In genomic region chr19:51316688-51317087, GRCh38 we compare ENCODE assay signal across 37 cellular contexts. TPM values are rescaled to one million over a fixed set of nuclear protein-coding genes. Genes with fewer than 3 reads are reported as not detected.
"Had no signal": no experiment of that assay in that cellular context is flagged by ENCODE, and none has a peak within 500 bp of the region (broad histone marks: within the 10 kb centered on the region; RNA-seq: fewer than 3 reads in every experiment).

No MANE protein-coding gene starts in this region.

- H3K36me3 ChIP-seq: ascending aorta, cardiac muscle cell had no signal

- H3K27ac Mint-ChIP-seq: activated CD4-positive, alpha-beta memory T cell treated with anti-CD3 and anti-CD28 coated beads, Interleukin-2, amount 10 ng/mL, durations not matched to agents 7 days and 5 days; activated CD4-positive, alpha-beta T cell treated with anti-CD3 and anti-CD28 coated beads for 36 hours; activated CD4-positive, alpha-beta T cell treated with anti-CD3 and anti-CD28 coated beads, Interleukin-2, amount 10 ng/mL, durations not matched to agents 7 days and 5 days; activated CD8-positive, alpha-beta memory T cell treated with anti-CD3 and anti-CD28 coated beads, Interleukin-2, amount 10 ng/mL, durations not matched to agents 7 days and 5 days; activated CD8-positive, alpha-beta T cell treated with anti-CD3 and anti-CD28 coated beads, Interleukin-2, amount 10 ng/mL, durations not matched to agents 7 days and 5 days; activated naive CD4-positive, alpha-beta T cell treated with anti-CD3 and anti-CD28 coated beads, Interleukin-2, amount 10 ng/mL, durations not matched to agents 7 days and 5 days; activated naive CD4-positive, alpha-beta T cell treated with anti-CD3 and anti-CD28 coated beads, Interleukin-2, amount 50 U/mL, for 24 hours; activated naive CD8-positive, alpha-beta T cell; activated naive CD8-positive, alpha-beta T cell treated with anti-CD3 and anti-CD28 coated beads, Interleukin-2, amount 10 ng/mL, durations not matched to agents 7 days and 5 days; activated naive CD8-positive, alpha-beta T cell treated with anti-CD3 and anti-CD28 coated beads, Interleukin-2, amount 50 U/mL, for 24 hours; activated T-cell treated with anti-CD3 and anti-CD28 coated beads, Interleukin-2, amount 50 U/mL, for 24 hours; activated T-helper 2 cell treated with anti-CD3 and anti-CD28 coated beads, Interferon-gamma antibody, Interleukin-2, Interleukin-4, amounts not matched to agents 10 μg/mL and 5 μg/mL and 100 μg/mL, durations not matched to agents 14 hours and 24 hours and 36 hours; brain; T-helper 1 cell treated with Interleukin-12 subunit alpha and Interleukin-12 subunit beta and Interleukin-4 antibody, amounts not matched to agents 30 μg/mL and 1 μg/mL, for 36 hours; T-helper 2 cell treated with Interferon-gamma antibody and Interleukin-4, amounts not matched to agents 5 μg/mL and 100 μg/mL, for 36 hours had no signal

- H3K9me3 ChIP-seq: ascending aorta had no signal

- H3K27me3 ChIP-seq: ascending aorta, cardiac muscle cell had no signal

- H3K4me1 ChIP-seq: ascending aorta had no signal

- H3K9me3 Mint-ChIP-seq: activated CD4-positive, alpha-beta memory T cell treated with anti-CD3 and anti-CD28 coated beads, Interleukin-2, amount 10 ng/mL, durations not matched to agents 7 days and 5 days; activated naive CD4-positive, alpha-beta T cell treated with anti-CD3 and anti-CD28 coated beads, Interleukin-2, amount 10 ng/mL, durations not matched to agents 7 days and 5 days; activated T-helper 2 cell treated with anti-CD3 and anti-CD28 coated beads, Interferon-gamma antibody, Interleukin-2, Interleukin-4, amounts not matched to agents 10 μg/mL and 5 μg/mL and 100 μg/mL, durations not matched to agents 14 hours and 24 hours and 36 hours; T-helper 1 cell treated with Interleukin-12 subunit alpha and Interleukin-12 subunit beta and Interleukin-4 antibody, amounts not matched to agents 30 μg/mL and 1 μg/mL, for 36 hours; T-helper 2 cell treated with Interferon-gamma antibody and Interleukin-4, amounts not matched to agents 5 μg/mL and 100 μg/mL, for 36 hours had no signal

- ATAC-seq: activated CD4-positive, alpha-beta T cell treated with anti-CD3 and anti-CD28 coated beads for 36 hours; activated CD4-positive, CD25-positive, alpha-beta regulatory T cell treated with anti-CD3 and anti-CD28 coated beads, Interleukin-2, amount 50 U/mL, for 24 hours; activated CD8-positive, alpha-beta memory T cell treated with anti-CD3 and anti-CD28 coated beads, Interleukin-2, amount 10 ng/mL, durations not matched to agents 7 days and 5 days; activated CD8-positive, alpha-beta T cell treated with anti-CD3 and anti-CD28 coated beads, Interleukin-2, amount 10 ng/mL, durations not matched to agents 7 days and 5 days; activated naive CD8-positive, alpha-beta T cell treated with anti-CD3 and anti-CD28 coated beads, Interleukin-2, amount 50 U/mL, for 24 hours had no signal

- H3K27me3 Mint-ChIP-seq: brain had no signal

- H3K4me1 Mint-ChIP-seq: activated CD4-positive, alpha-beta T cell treated with anti-CD3 and anti-CD28 coated beads for 36 hours; activated CD8-positive, alpha-beta memory T cell treated with anti-CD3 and anti-CD28 coated beads, Interleukin-2, amount 10 ng/mL, durations not matched to agents 7 days and 5 days; activated naive CD8-positive, alpha-beta T cell treated with anti-CD3 and anti-CD28 coated beads, Interleukin-2, amount 50 U/mL, for 24 hours had no signal

- DNase-seq: activated CD4-positive, alpha-beta memory T cell treated with anti-CD3 and anti-CD28 coated beads, Interleukin-2, amount 10 ng/mL, durations not matched to agents 7 days and 5 days; activated CD4-positive, alpha-beta T cell treated with anti-CD3 and anti-CD28 coated beads for 1 hour; activated CD4-positive, alpha-beta T cell treated with anti-CD3 and anti-CD28 coated beads for 36 hours; activated CD4-positive, alpha-beta T cell treated with anti-CD3 and anti-CD28 coated beads for 48 hours; activated CD4-positive, alpha-beta T cell treated with anti-CD3 and anti-CD28 coated beads, Interleukin-2, amount 10 ng/mL, durations not matched to agents 7 days and 5 days; activated CD4-positive, alpha-beta T cell treated with anti-CD3 and anti-CD28 coated beads, Interleukin-2, amount 50 U/mL, for 48 hours; activated CD4-positive, CD25-positive, alpha-beta regulatory T cell; activated CD8-positive, alpha-beta memory T cell treated with anti-CD3 and anti-CD28 coated beads for 24 hours; activated CD8-positive, alpha-beta memory T cell treated with anti-CD3 and anti-CD28 coated beads, Interleukin-2, amount 10 ng/mL, durations not matched to agents 7 days and 5 days; activated CD8-positive, alpha-beta memory T cell treated with anti-CD3 and anti-CD28 coated beads, Interleukin-2, amount 50 U/mL, for 48 hours; activated CD8-positive, alpha-beta T cell treated with anti-CD3 and anti-CD28 coated beads, Interleukin-2, amount 10 ng/mL, durations not matched to agents 7 days and 5 days; activated effector memory CD4-positive, alpha-beta T cell treated with Interleukin-2 at 50 U/mL for 16 hours; activated gamma-delta T cell; activated naive CD4-positive, alpha-beta T cell treated with anti-CD3 and anti-CD28 coated beads, Interleukin-2, amount 10 ng/mL, durations not matched to agents 7 days and 5 days; activated naive CD4-positive, alpha-beta T cell treated with Interleukin-2 at 50 U/mL for 16 hours; activated naive CD8-positive, alpha-beta T cell treated with anti-CD3 and anti-CD28 coated beads, Interleukin-2, amount 10 ng/mL, durations not matched to agents 7 days and 5 days; activated naive CD8-positive, alpha-beta T cell treated with anti-CD3 and anti-CD28 coated beads, Interleukin-2, amount 50 U/mL, for 24 hours; activated T-cell treated with anti-CD3 and anti-CD28 coated beads, Interleukin-2, amount 50 U/mL, for 24 hours; activated T-cell treated with anti-CD3 and anti-CD28 coated beads, Interleukin-2, amount 50 U/mL, for 48 hours; amygdala; caudate nucleus; cerebellar nuclear complex; T-helper 2 cell; T-helper 9 cell had no signal

- H3K27ac ChIP-seq: ascending aorta, cardiac muscle cell, VCaP had no signal

- H3K4me3 ChIP-seq: ascending aorta, cardiac muscle cell had no signal

- H3K4me3 Mint-ChIP-seq: activated CD4-positive, alpha-beta memory T cell treated with anti-CD3 and anti-CD28 coated beads, Interleukin-2, amount 10 ng/mL, durations not matched to agents 7 days and 5 days; activated CD4-positive, alpha-beta T cell treated with anti-CD3 and anti-CD28 coated beads for 36 hours; activated CD4-positive, alpha-beta T cell treated with anti-CD3 and anti-CD28 coated beads, Interleukin-2, amount 10 ng/mL, durations not matched to agents 7 days and 5 days; activated CD8-positive, alpha-beta memory T cell treated with anti-CD3 and anti-CD28 coated beads, Interleukin-2, amount 10 ng/mL, durations not matched to agents 7 days and 5 days; activated CD8-positive, alpha-beta T cell treated with anti-CD3 and anti-CD28 coated beads, Interleukin-2, amount 10 ng/mL, durations not matched to agents 7 days and 5 days; activated naive CD4-positive, alpha-beta T cell treated with anti-CD3 and anti-CD28 coated beads, Interleukin-2, amount 10 ng/mL, durations not matched to agents 7 days and 5 days; activated naive CD4-positive, alpha-beta T cell treated with anti-CD3 and anti-CD28 coated beads, Interleukin-2, amount 50 U/mL, for 24 hours; activated naive CD8-positive, alpha-beta T cell; activated naive CD8-positive, alpha-beta T cell treated with anti-CD3 and anti-CD28 coated beads, Interleukin-2, amount 10 ng/mL, durations not matched to agents 7 days and 5 days; activated naive CD8-positive, alpha-beta T cell treated with anti-CD3 and anti-CD28 coated beads, Interleukin-2, amount 50 U/mL, for 24 hours; activated T-cell treated with anti-CD3 and anti-CD28 coated beads, Interleukin-2, amount 50 U/mL, for 24 hours; brain; central memory CD8-positive, alpha-beta T cell; T-helper 1 cell treated with Interleukin-12 subunit alpha and Interleukin-12 subunit beta and Interleukin-4 antibody, amounts not matched to agents 30 μg/mL and 1 μg/mL, for 36 hours; T-helper 2 cell treated with Interferon-gamma antibody and Interleukin-4, amounts not matched to agents 5 μg/mL and 100 μg/mL, for 36 hours had no signal

- H3K36me3 Mint-ChIP-seq: activated CD8-positive, alpha-beta memory T cell treated with anti-CD3 and anti-CD28 coated beads, Interleukin-2, amount 10 ng/mL, durations not matched to agents 7 days and 5 days; activated naive CD4-positive, alpha-beta T cell treated with anti-CD3 and anti-CD28 coated beads, Interleukin-2, amount 10 ng/mL, durations not matched to agents 7 days and 5 days; activated naive CD8-positive, alpha-beta T cell; activated naive CD8-positive, alpha-beta T cell treated with anti-CD3 and anti-CD28 coated beads, Interleukin-2, amount 10 ng/mL, durations not matched to agents 7 days and 5 days had no signal

RNA-seq across cellular contexts. Expression of gene IGLON5, which starts 5.2 kb away (rescaled TPM):
- total RNA-seq: activated CD4-positive, alpha-beta T cell treated with anti-CD3 and anti-CD28 coated beads, Interleukin-2, amount 10 ng/mL, durations not matched to agents 7 days and 5 days; activated CD8-positive, alpha-beta T cell treated with anti-CD3 and anti-CD28 coated beads, Interleukin-2, amount 10 ng/mL, durations not matched to agents 7 days and 5 days; bronchial epithelial cell had no signal

RNA-seq across cellular contexts. Expression of gene CLDND2, which starts 52.1 kb away (rescaled TPM):
- total RNA-seq: ascending aorta, bronchial epithelial cell, chondrocyte had no signal

RNA-seq across cellular contexts. Expression of gene NKG7, which starts 55.8 kb away (rescaled TPM):
- total RNA-seq: bronchial epithelial cell, cardiac muscle cell, chondrocyte had no signal
